Comparison of ENCODE assay signal across 1 cellular context in the genomic region with DNA sequence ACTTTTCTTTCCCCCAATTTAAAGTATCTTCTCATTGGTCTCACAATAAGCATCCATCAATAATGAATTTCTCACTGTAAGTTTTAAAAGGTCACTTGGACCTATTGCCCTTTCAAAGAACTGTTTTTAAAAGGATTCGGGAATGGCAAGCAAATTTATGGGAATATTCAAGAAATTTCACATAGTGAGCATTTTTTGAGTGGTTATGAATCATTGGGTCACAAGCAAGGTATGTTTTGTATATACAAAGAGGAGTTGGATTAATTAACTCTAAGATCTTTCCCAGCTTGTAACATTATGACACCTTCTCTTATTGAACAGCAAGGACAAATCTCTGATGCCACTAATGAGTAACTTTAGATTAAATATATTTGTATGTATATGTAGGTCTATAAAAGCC.
TF ChIP-seq lines count a peak whose summit lies in the region.

No MANE protein-coding gene starts in this region.

TF ChIP-seq in IMR-90, 13 proteins besides CTCF, POLR2A, EP300 and RAD21:
- TF ChIP-seq RFX5 (IDR thresholded peaks at IDR 0.05; ENCODE audit: low read depth, low read length) (no peak), RCOR1 (IDR thresholded peaks at IDR 0.05; ENCODE audit: insufficient replicate concordance, low read length) (no peak), SMC3 (IDR thresholded peaks at IDR 0.05; ENCODE audit: low read depth, low read length) (no peak), FOS (IDR thresholded peaks at IDR 0.05; ENCODE audit: low read depth, low read length) (no peak), BHLHE40 (IDR thresholded peaks at IDR 0.05; ENCODE audit: low read depth, low read length) (no peak), CHD1 (IDR thresholded peaks at IDR 0.05; ENCODE audit: low read depth, low read length) (no peak), CEBPB (IDR thresholded peaks at IDR 0.05; ENCODE audit: low read depth, low read length) (no peak), MAZ (IDR thresholded peaks at IDR 0.05; ENCODE audit: borderline replicate concordance, low read depth, low read length) (no peak), NFE2L2 (IDR thresholded peaks at IDR 0.05; ENCODE audit: low read depth, low read length) (no peak), MXI1 (IDR thresholded peaks at IDR 0.05; ENCODE audit: borderline replicate concordance, low read depth, low read length) (no peak), MAFK (IDR thresholded peaks at IDR 0.05; ENCODE audit: low read depth, low read length) (no peak)
- TF ChIP-seq, protein P1, sequence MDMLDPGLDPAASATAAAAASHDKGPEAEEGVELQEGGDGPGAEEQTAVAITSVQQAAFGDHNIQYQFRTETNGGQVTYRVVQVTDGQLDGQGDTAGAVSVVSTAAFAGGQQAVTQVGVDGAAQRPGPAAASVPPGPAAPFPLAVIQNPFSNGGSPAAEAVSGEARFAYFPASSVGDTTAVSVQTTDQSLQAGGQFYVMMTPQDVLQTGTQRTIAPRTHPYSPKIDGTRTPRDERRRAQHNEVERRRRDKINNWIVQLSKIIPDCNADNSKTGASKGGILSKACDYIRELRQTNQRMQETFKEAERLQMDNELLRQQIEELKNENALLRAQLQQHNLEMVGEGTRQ (IDR thresholded peaks at IDR 0.05; ENCODE audit: low read depth, low read length) = no peak
- TF ChIP-seq, protein P2, sequence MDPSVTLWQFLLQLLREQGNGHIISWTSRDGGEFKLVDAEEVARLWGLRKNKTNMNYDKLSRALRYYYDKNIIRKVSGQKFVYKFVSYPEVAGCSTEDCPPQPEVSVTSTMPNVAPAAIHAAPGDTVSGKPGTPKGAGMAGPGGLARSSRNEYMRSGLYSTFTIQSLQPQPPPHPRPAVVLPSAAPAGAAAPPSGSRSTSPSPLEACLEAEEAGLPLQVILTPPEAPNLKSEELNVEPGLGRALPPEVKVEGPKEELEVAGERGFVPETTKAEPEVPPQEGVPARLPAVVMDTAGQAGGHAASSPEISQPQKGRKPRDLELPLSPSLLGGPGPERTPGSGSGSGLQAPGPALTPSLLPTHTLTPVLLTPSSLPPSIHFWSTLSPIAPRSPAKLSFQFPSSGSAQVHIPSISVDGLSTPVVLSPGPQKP (IDR thresholded peaks at IDR 0.05; ENCODE audit: borderline replicate concordance, low read depth, low read length) = no peak
TF ChIP-seq in IMR-90: peak in this region for 0.
